In genomic region chr9:96654450-96655197, GRCh38 we compare ENCODE assay signal across 1 cellular context.
TF ChIP-seq lines count a peak whose summit lies in the region.

No MANE protein-coding gene starts in this region.

TF ChIP-seq in HepG2, 621 proteins besides CTCF, POLR2A, EP300 and RAD21 (continued from another document and continues in another):
- TF ChIP-seq, protein P1, sequence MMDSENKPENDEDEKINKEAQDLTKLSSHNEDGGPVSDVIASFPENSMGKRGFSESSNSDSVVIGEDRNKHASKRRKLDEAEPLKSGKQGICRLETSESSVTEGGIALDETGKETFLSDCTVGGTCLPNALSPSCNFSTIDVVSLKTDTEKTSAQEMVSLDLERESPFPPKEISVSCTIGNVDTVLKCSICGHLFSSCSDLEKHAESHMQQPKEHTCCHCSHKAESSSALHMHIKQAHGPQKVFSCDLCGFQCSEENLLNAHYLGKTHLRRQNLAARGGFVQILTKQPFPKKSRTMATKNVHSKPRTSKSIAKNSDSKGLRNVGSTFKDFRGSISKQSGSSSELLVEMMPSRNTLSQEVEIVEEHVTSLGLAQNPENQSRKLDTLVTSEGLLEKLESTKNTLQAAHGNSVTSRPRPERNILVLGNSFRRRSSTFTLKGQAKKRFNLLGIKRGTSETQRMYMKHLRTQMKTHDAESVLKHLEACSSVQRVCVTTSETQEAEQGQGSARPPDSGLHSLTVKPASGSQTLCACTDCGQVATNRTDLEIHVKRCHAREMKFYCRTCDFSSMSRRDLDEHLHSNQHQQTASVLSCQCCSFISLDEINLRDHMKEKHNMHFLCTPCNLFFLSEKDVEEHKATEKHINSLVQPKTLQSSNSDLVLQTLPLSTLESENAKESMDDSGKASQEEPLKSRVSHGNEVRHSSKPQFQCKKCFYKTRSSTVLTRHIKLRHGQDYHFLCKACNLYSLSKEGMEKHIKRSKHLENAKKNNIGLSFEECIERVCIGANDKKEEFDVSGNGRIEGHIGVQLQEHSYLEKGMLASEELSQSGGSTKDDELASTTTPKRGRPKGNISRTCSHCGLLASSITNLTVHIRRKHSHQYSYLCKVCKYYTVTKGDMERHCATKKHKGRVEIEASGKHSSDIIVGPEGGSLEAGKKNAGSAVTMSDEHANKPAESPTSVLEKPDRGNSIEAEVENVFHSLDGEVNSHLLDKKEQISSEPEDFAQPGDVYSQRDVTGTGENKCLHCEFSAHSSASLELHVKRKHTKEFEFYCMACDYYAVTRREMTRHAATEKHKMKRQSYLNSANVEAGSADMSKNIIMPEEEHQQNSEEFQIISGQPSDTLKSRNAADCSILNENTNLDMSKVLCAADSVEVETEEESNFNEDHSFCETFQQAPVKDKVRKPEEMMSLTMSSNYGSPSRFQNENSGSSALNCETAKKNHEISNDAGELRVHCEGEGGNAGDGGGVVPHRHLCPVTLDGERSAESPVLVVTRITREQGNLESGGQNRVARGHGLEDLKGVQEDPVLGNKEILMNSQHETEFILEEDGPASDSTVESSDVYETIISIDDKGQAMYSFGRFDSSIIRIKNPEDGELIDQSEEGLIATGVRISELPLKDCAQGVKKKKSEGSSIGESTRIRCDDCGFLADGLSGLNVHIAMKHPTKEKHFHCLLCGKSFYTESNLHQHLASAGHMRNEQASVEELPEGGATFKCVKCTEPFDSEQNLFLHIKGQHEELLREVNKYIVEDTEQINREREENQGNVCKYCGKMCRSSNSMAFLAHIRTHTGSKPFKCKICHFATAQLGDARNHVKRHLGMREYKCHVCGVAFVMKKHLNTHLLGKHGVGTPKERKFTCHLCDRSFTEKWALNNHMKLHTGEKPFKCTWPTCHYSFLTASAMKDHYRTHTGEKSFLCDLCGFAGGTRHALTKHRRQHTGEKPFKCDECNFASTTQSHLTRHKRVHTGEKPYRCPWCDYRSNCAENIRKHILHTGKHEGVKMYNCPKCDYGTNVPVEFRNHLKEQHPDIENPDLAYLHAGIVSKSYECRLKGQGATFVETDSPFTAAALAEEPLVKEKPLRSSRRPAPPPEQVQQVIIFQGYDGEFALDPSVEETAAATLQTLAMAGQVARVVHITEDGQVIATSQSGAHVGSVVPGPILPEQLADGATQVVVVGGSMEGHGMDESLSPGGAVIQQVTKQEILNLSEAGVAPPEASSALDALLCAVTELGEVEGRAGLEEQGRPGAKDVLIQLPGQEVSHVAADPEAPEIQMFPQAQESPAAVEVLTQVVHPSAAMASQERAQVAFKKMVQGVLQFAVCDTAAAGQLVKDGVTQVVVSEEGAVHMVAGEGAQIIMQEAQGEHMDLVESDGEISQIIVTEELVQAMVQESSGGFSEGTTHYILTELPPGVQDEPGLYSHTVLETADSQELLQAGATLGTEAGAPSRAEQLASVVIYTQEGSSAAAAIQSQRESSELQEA (CRISPR knock-in tag; IDR thresholded peaks at IDR 0.05; ENCODE audit: not compliant biosample characterization) = no peak
- TF ChIP-seq, protein P2, sequence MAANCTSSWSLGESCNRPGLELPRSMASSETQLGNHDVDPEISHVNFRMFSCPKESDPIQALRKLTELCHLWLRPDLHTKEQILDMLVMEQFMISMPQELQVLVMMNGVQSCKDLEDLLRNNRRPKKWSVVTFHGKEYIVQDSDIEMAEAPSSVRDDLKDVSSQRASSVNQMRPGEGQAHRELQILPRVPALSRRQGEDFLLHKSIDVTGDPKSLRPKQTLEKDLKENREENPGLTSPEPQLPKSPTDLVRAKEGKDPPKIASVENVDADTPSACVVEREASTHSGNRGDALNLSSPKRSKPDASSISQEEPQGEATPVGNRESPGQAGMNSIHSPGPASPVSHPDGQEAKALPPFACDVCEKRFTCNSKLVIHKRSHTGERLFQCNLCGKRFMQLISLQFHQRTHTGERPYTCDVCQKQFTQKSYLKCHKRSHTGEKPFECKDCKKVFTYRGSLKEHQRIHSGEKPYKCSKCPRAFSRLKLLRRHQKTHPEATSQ (CRISPR knock-in tag; IDR thresholded peaks at IDR 0.05; ENCODE audit: borderline replicate concordance) = no peak
- peak; percentile 78; the same call in 1 of the 2 replicates for TF ChIP-seq ZSCAN31 (CRISPR knock-in tag; IDR thresholded peaks at IDR 0.05; ENCODE audit: low read depth)
- no peak for TF ChIP-seq SMYD3 (CRISPR knock-in tag; IDR thresholded peaks at IDR 0.05)
- TF ChIP-seq ERF (CRISPR knock-in tag; IDR thresholded peaks at IDR 0.05) = peak; percentile 50; the same call in 1 of the 2 replicates
- peak; percentile 40 for TF ChIP-seq ASH2L (IDR thresholded peaks at IDR 0.05; ENCODE audit: insufficient read length, low read depth, low read length)
- TF ChIP-seq RFX1 (IDR thresholded peaks at IDR 0.05) = peak; percentile 33; the same call in 1 of the 2 replicates
- no peak for TF ChIP-seq RBAK (CRISPR knock-in tag; IDR thresholded peaks at IDR 0.05)
- no peak for TF ChIP-seq DMAP1 (CRISPR knock-in tag; IDR thresholded peaks at IDR 0.05)
- TF ChIP-seq GZF1 (CRISPR knock-in tag; IDR thresholded peaks at IDR 0.05) = no peak
- no peak for TF ChIP-seq ZMAT3 (CRISPR knock-in tag; conservative IDR thresholded peaks at IDR 0.05)
- no peak for TF ChIP-seq MXD4 (CRISPR knock-in tag; IDR thresholded peaks at IDR 0.05)
- no peak for TF ChIP-seq THRA (CRISPR knock-in tag; IDR thresholded peaks at IDR 0.05; ENCODE audit: borderline replicate concordance)
- 0 out of 2 replicates have a peak, but pooled peaks have one; percentile 36 for TF ChIP-seq ZNF556 (CRISPR knock-in tag; IDR thresholded peaks at IDR 0.05; ENCODE audit: borderline replicate concordance)
- no peak for TF ChIP-seq ZNF205 (CRISPR knock-in tag; IDR thresholded peaks at IDR 0.05)
- TF ChIP-seq MIER2 (CRISPR knock-in tag; IDR thresholded peaks at IDR 0.05) = no peak
- no peak for TF ChIP-seq ARID3A (IDR thresholded peaks at IDR 0.05; ENCODE audit: low read depth, low read length)
- TF ChIP-seq, protein P3, sequence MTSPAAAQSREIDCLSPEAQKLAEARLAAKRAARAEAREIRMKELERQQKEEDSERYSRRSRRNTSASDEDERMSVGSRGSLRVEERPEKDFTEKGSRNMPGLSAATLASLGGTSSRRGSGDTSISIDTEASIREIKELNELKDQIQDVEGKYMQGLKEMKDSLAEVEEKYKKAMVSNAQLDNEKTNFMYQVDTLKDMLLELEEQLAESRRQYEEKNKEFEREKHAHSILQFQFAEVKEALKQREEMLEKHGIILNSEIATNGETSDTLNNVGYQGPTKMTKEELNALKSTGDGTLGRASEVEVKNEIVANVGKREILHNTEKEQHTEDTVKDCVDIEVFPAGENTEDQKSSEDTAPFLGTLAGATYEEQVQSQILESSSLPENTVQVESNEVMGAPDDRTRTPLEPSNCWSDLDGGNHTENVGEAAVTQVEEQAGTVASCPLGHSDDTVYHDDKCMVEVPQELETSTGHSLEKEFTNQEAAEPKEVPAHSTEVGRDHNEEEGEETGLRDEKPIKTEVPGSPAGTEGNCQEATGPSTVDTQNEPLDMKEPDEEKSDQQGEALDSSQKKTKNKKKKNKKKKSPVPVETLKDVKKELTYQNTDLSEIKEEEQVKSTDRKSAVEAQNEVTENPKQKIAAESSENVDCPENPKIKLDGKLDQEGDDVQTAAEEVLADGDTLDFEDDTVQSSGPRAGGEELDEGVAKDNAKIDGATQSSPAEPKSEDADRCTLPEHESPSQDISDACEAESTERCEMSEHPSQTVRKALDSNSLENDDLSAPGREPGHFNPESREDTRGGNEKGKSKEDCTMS (CRISPR knock-in tag; conservative IDR thresholded peaks at IDR 0.05) = no peak
- no peak for TF ChIP-seq ZNF513 (CRISPR knock-in tag; conservative IDR thresholded peaks at IDR 0.05)
- TF ChIP-seq, protein P4, sequence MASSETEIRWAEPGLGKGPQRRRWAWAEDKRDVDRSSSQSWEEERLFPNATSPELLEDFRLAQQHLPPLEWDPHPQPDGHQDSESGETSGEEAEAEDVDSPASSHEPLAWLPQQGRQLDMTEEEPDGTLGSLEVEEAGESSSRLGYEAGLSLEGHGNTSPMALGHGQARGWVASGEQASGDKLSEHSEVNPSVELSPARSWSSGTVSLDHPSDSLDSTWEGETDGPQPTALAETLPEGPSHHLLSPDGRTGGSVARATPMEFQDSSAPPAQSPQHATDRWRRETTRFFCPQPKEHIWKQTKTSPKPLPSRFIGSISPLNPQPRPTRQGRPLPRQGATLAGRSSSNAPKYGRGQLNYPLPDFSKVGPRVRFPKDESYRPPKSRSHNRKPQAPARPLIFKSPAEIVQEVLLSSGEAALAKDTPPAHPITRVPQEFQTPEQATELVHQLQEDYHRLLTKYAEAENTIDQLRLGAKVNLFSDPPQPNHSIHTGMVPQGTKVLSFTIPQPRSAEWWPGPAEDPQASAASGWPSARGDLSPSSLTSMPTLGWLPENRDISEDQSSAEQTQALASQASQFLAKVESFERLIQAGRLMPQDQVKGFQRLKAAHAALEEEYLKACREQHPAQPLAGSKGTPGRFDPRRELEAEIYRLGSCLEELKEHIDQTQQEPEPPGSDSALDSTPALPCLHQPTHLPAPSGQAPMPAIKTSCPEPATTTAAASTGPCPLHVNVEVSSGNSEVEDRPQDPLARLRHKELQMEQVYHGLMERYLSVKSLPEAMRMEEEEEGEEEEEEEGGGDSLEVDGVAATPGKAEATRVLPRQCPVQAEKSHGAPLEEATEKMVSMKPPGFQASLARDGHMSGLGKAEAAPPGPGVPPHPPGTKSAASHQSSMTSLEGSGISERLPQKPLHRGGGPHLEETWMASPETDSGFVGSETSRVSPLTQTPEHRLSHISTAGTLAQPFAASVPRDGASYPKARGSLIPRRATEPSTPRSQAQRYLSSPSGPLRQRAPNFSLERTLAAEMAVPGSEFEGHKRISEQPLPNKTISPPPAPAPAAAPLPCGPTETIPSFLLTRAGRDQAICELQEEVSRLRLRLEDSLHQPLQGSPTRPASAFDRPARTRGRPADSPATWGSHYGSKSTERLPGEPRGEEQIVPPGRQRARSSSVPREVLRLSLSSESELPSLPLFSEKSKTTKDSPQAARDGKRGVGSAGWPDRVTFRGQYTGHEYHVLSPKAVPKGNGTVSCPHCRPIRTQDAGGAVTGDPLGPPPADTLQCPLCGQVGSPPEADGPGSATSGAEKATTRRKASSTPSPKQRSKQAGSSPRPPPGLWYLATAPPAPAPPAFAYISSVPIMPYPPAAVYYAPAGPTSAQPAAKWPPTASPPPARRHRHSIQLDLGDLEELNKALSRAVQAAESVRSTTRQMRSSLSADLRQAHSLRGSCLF (CRISPR knock-in tag; IDR thresholded peaks at IDR 0.05; ENCODE audit: borderline replicate concordance) = no peak
- TF ChIP-seq, protein P5, sequence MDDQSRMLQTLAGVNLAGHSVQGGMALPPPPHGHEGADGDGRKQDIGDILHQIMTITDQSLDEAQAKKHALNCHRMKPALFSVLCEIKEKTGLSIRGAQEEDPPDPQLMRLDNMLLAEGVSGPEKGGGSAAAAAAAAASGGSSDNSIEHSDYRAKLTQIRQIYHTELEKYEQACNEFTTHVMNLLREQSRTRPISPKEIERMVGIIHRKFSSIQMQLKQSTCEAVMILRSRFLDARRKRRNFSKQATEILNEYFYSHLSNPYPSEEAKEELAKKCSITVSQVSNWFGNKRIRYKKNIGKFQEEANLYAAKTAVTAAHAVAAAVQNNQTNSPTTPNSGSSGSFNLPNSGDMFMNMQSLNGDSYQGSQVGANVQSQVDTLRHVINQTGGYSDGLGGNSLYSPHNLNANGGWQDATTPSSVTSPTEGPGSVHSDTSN (CRISPR knock-in tag; IDR thresholded peaks at IDR 0.05; ENCODE audit: borderline replicate concordance) = no peak
- peak; percentile 58 for TF ChIP-seq YEATS4 (CRISPR knock-in tag; IDR thresholded peaks at IDR 0.05; ENCODE audit: borderline replicate concordance)
- TF ChIP-seq KAT8 (CRISPR knock-in tag; IDR thresholded peaks at IDR 0.05) = no peak
- TF ChIP-seq ZNF207 (IDR thresholded peaks at IDR 0.05; ENCODE audit: borderline replicate concordance) = no peak
- TF ChIP-seq HOXD1 (CRISPR knock-in tag; IDR thresholded peaks at IDR 0.05) = 0 out of 2 replicates have a peak, but pooled peaks have one; percentile 31
- no peak for TF ChIP-seq ZNF143 (CRISPR knock-in tag; IDR thresholded peaks at IDR 0.05)
- no peak; the same call in 1 of the 2 replicates for TF ChIP-seq SOX5 (CRISPR knock-in tag; IDR thresholded peaks at IDR 0.05; ENCODE audit: borderline replicate concordance)
- no peak for TF ChIP-seq KDM3A (CRISPR knock-in tag; IDR thresholded peaks at IDR 0.05; ENCODE audit: low read depth)
- TF ChIP-seq ZNF136 (CRISPR knock-in tag; IDR thresholded peaks at IDR 0.05; ENCODE audit: low read depth) = no peak
- TF ChIP-seq SALL1 (CRISPR knock-in tag; IDR thresholded peaks at IDR 0.05) = no peak; the same call in 1 of the 2 replicates
- TF ChIP-seq HIVEP1 (CRISPR knock-in tag; IDR thresholded peaks at IDR 0.05) = no peak
- no peak for TF ChIP-seq ZMAT5 (CRISPR knock-in tag; IDR thresholded peaks at IDR 0.05; ENCODE audit: borderline replicate concordance, low read depth)
